31 cellular contexts compared by ENCODE assay signal in genomic region chr14:92302481-92302880, GRCh38. TPM values are rescaled to one million over a fixed set of nuclear protein-coding genes. Genes with fewer than 3 reads are reported as not detected.
"Had no signal": no experiment of that assay in that cellular context is flagged by ENCODE, and none has a peak within 500 bp of the region (broad histone marks: within the 10 kb centered on the region; RNA-seq: fewer than 3 reads in every experiment).

No MANE protein-coding gene starts in this region.

- ATAC-seq: activated CD8-positive, alpha-beta memory T cell treated with anti-CD3 and anti-CD28 coated beads, Interleukin-2, amount 10 ng/mL, durations not matched to agents 7 days and 5 days; activated naive CD8-positive, alpha-beta T cell treated with anti-CD3 and anti-CD28 coated beads, Interleukin-2, amount 50 U/mL, for 24 hours; Panc1 had no signal

- H3K4me1 Mint-ChIP-seq: activated CD4-positive, alpha-beta memory T cell treated with anti-CD3 and anti-CD28 coated beads, Interleukin-2, amount 10 ng/mL, durations not matched to agents 7 days and 5 days; activated CD8-positive, alpha-beta memory T cell treated with anti-CD3 and anti-CD28 coated beads, Interleukin-2, amount 10 ng/mL, durations not matched to agents 7 days and 5 days; activated naive CD4-positive, alpha-beta T cell treated with anti-CD3 and anti-CD28 coated beads, Interleukin-2, amount 10 ng/mL, durations not matched to agents 7 days and 5 days; activated naive CD8-positive, alpha-beta T cell treated with anti-CD3 and anti-CD28 coated beads, Interleukin-2, amount 50 U/mL, for 24 hours had no signal

- DNase-seq: activated CD4-positive, alpha-beta memory T cell treated with anti-CD3 and anti-CD28 coated beads, Interleukin-2, amount 10 ng/mL, durations not matched to agents 7 days and 5 days; activated CD4-positive, alpha-beta T cell treated with anti-CD3 and anti-CD28 coated beads for 1 hour; activated CD4-positive, alpha-beta T cell treated with anti-CD3 and anti-CD28 coated beads for 48 hours; activated CD4-positive, CD25-positive, alpha-beta regulatory T cell; activated CD8-positive, alpha-beta memory T cell treated with anti-CD3 and anti-CD28 coated beads for 24 hours; activated CD8-positive, alpha-beta memory T cell treated with anti-CD3 and anti-CD28 coated beads, Interleukin-2, amount 10 ng/mL, durations not matched to agents 7 days and 5 days; activated CD8-positive, alpha-beta memory T cell treated with anti-CD3 and anti-CD28 coated beads, Interleukin-2, amount 50 U/mL, for 48 hours; activated effector memory CD4-positive, alpha-beta T cell treated with Interleukin-2 at 50 U/mL for 16 hours; activated naive CD4-positive, alpha-beta T cell treated with anti-CD3 and anti-CD28 coated beads, Interleukin-2, amount 10 ng/mL, durations not matched to agents 7 days and 5 days; activated naive CD8-positive, alpha-beta T cell treated with anti-CD3 and anti-CD28 coated beads, Interleukin-2, amount 50 U/mL, for 24 hours; activated T-cell treated with anti-CD3 and anti-CD28 coated beads, Interleukin-2, amount 50 U/mL, for 48 hours; aorta; brain microvascular endothelial cell; Kasumi-1; KG1; MG63; NCI-H1092; NCI-H1436 treated with DMSO at 0.1 percent for 48 hours; NCI-H1694 treated with DMSO at 0.1 percent for 48 hours; NCI-H2029; NCI-H345; NCI-H524 treated with DMSO at 0.1 percent for 48 hours; SIG-M5; SW 1271; T-helper 1 cell; T1000; WERI-Rb-1 had no signal

- H3K9me3 Mint-ChIP-seq: activated CD4-positive, alpha-beta memory T cell treated with anti-CD3 and anti-CD28 coated beads, Interleukin-2, amount 10 ng/mL, durations not matched to agents 7 days and 5 days; activated naive CD4-positive, alpha-beta T cell treated with anti-CD3 and anti-CD28 coated beads, Interleukin-2, amount 10 ng/mL, durations not matched to agents 7 days and 5 days; activated naive CD8-positive, alpha-beta T cell treated with anti-CD3 and anti-CD28 coated beads, Interleukin-2, amount 50 U/mL, for 24 hours had no signal

- H3K4me3 ChIP-seq: MG63 had no signal

- H3K36me3 ChIP-seq: brain microvascular endothelial cell, MG63, WERI-Rb-1 had no signal

- H3K9me3 ChIP-seq: MG63 had no signal

- H3K4me3 Mint-ChIP-seq: activated CD4-positive, alpha-beta memory T cell treated with anti-CD3 and anti-CD28 coated beads, Interleukin-2, amount 10 ng/mL, durations not matched to agents 7 days and 5 days; activated CD8-positive, alpha-beta memory T cell treated with anti-CD3 and anti-CD28 coated beads, Interleukin-2, amount 10 ng/mL, durations not matched to agents 7 days and 5 days; activated naive CD4-positive, alpha-beta T cell treated with anti-CD3 and anti-CD28 coated beads, Interleukin-2, amount 10 ng/mL, durations not matched to agents 7 days and 5 days; activated naive CD8-positive, alpha-beta T cell; activated naive CD8-positive, alpha-beta T cell treated with anti-CD3 and anti-CD28 coated beads, Interleukin-2, amount 50 U/mL, for 24 hours had no signal

- H3K27me3 ChIP-seq: MG63 had no signal

- H3K36me3 Mint-ChIP-seq: activated CD8-positive, alpha-beta memory T cell treated with anti-CD3 and anti-CD28 coated beads, Interleukin-2, amount 10 ng/mL, durations not matched to agents 7 days and 5 days; activated naive CD4-positive, alpha-beta T cell treated with anti-CD3 and anti-CD28 coated beads, Interleukin-2, amount 10 ng/mL, durations not matched to agents 7 days and 5 days; activated naive CD8-positive, alpha-beta T cell had no signal

- H3K27ac Mint-ChIP-seq: activated CD4-positive, alpha-beta memory T cell treated with anti-CD3 and anti-CD28 coated beads, Interleukin-2, amount 10 ng/mL, durations not matched to agents 7 days and 5 days; activated CD8-positive, alpha-beta memory T cell treated with anti-CD3 and anti-CD28 coated beads, Interleukin-2, amount 10 ng/mL, durations not matched to agents 7 days and 5 days; activated naive CD4-positive, alpha-beta T cell treated with anti-CD3 and anti-CD28 coated beads, Interleukin-2, amount 10 ng/mL, durations not matched to agents 7 days and 5 days; activated naive CD8-positive, alpha-beta T cell; activated naive CD8-positive, alpha-beta T cell treated with anti-CD3 and anti-CD28 coated beads, Interleukin-2, amount 50 U/mL, for 24 hours had no signal

- H3K27ac ChIP-seq: brain microvascular endothelial cell, WERI-Rb-1 had no signal

RNA-seq across cellular contexts. Expression of gene SLC24A4, which starts 20.5 kb away (rescaled TPM):
- total RNA-seq: activated CD4-positive, alpha-beta memory T cell treated with anti-CD3 and anti-CD28 coated beads, Interleukin-2, amount 10 ng/mL, durations not matched to agents 7 days and 5 days; activated CD8-positive, alpha-beta memory T cell treated with anti-CD3 and anti-CD28 coated beads, Interleukin-2, amount 10 ng/mL, durations not matched to agents 7 days and 5 days; RPMI7951; T-helper 2 cell treated with Interferon-gamma antibody and Interleukin-4, amounts not matched to agents 100 ng/mL and 5 ng/mL, for 36 hours had no signal
